Comparison of ENCODE assay signal across 13 cellular contexts in the genomic region with DNA sequence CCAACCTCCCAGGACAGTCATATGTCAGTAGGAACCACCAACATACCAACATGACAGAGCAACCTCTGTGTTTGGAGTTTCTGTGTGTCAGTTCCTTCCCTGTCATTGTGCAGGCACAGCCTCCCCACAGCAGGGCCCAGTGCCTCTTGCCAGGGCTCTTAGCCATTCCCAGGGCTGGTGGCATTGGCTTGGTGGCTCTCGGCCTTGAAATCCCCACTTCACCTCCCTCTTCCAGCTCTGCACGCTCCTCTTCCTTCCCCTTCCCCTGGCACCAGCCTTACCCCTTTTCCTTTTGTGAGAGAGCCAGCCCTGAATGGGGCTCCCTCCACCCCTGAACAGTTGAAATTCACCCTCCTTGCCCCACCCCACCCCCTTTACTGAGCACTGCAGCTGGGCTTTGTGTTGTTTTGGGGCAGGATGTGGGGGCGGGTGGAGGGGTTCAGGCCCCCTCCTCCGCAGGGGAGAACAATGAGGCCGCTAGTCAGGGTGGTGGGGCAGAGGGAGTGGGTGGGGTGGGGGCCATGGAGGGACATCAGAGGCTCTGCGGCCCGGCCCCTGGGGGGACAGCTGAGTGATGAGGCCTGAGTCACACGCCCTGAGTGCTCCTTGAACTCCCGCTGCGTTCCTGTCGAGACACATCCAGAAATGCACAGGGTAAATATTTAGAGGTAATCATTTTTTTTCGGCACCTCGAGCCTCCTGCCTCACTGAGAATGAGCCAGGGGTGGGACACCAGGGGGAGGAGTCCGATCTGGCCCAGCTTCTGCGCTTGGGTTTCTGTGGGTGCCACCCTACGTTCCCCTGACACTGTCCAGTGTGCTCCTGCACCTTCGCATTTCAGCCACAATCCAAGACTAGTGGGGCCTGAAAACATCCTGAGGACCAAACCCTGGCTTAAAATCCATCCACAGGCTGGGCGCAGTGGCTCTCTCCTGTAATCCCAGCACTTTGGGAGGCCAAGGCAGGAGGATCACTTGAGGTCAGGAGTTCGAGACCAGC. TPM values are rescaled to one million over a fixed set of nuclear protein-coding genes. Genes with fewer than 3 reads are reported as not detected.
DNase-seq lines count a peak whose midpoint lies in the region; ATAC-seq and TF ChIP-seq lines count a peak whose summit lies in the region.
"Had no signal": no experiment of that assay in that cellular context is flagged by ENCODE, and none has a peak within 500 bp of the region (broad histone marks: within the 10 kb centered on the region; RNA-seq: fewer than 3 reads in every experiment).

No MANE protein-coding gene starts in this region.

- H3K9ac ChIP-seq in HCT116 (ENCODE audit: low read length) = no peak overlapping the region

- H3K27ac ChIP-seq in HCT116 (ENCODE audit: low read depth, low read length) (no peak overlapping the region), Panc1 (ENCODE audit: low read length) (no peak overlapping the region)
- H3K27ac ChIP-seq: C4-2B, gastroesophageal sphincter had no signal

- H3K27ac Mint-ChIP-seq in HFFc6 = no peak overlapping the region
- H3K27ac Mint-ChIP-seq: activated naive CD8-positive, alpha-beta T cell treated with anti-CD3 and anti-CD28 coated beads, Interleukin-2, amount 10 ng/mL, durations not matched to agents 7 days and 5 days; nephron had no signal

- POLR2A ChIA-PET in HCT116 (lab: Charles Lee) (no interaction called here), Panc1 (lab: Charles Lee) (interaction anchor here (0.7 kb wide), 1 partner anchor 8 kb away, joined by 3 read pairs; no protein-coding TSS in a partner anchor)

- H3K9me3 Mint-ChIP-seq in HFFc6 = no peaks in the 10 kb centered on the region
- H3K9me3 Mint-ChIP-seq: activated naive CD8-positive, alpha-beta T cell treated with anti-CD3 and anti-CD28 coated beads, Interleukin-2, amount 10 ng/mL, durations not matched to agents 7 days and 5 days; nephron had no signal

- no peak for TF ChIP-seq RAD21 in HCT116 (IDR thresholded peaks at IDR 0.05; ENCODE audit: low read depth)

- H3K9me2 ChIP-seq in HCT116 (ENCODE audit: insufficient read depth) = no peaks in the 10 kb centered on the region

- TF ChIP-seq POLR2A in HCT116 (IDR thresholded peaks at IDR 0.05; ENCODE audit: borderline replicate concordance, extremely low read depth, insufficient read depth, insufficient read length) (no peak), GM18505 (IDR thresholded peaks at IDR 0.05; ENCODE audit: borderline replicate concordance, extremely low read depth, insufficient read depth, insufficient read length) (no peak), erythroblast (IDR thresholded peaks at IDR 0.05; ENCODE audit: low read length) (no peak)

- CTCF ChIA-PET in HCT116 (lab: Charles Lee) (no interaction called here), Panc1 (lab: Charles Lee) (no interaction called here)

- peak; percentile 62 for DNase-seq in COLO668 (lab: John Stamatoyannopoulos, UW; ENCODE audit: unreplicated experiment)
- no peak for DNase-seq in HCT116 (ENCODE audit: low read depth, low spot score)
- DNase-seq in Panc1 (ENCODE audit: low read depth, low spot score) = no peak
- DNase-seq in medulla oblongata (ENCODE audit: extremely low spot score) = peak; percentile 30
- no peak for DNase-seq in SK-N-DZ (ENCODE audit: low spot score)
- no peak for DNase-seq in HFFc6
- no peak for DNase-seq in erythroblast (lab: John Stamatoyannopoulos, UW)
- DNase-seq: activated naive CD8-positive, alpha-beta T cell treated with anti-CD3 and anti-CD28 coated beads, Interleukin-2, amount 10 ng/mL, durations not matched to agents 7 days and 5 days; spleen had no signal

- in situ Hi-C loops in Panc1 (cut with HindIII; ENCODE audit: low pct_unique_long_range_greater_than_20kb, low sequenced_read_pairs) = loop anchor here (25.0 kb wide), 1 partner anchor 90 kb away; no protein-coding TSS in a partner anchor

- H3K27me3 ChIP-seq in HCT116 (ENCODE audit: insufficient read depth, low read length) = peaks cover 41% of the 10 kb centered on the region; the same call in 1 of the 2 replicates
- H3K27me3 ChIP-seq in Panc1 (ENCODE audit: control insufficient read depth, insufficient read depth, low read length) = peaks cover 3% of the 10 kb centered on the region; the same call in 1 of the 2 replicates

- H3K4me2 ChIP-seq in HCT116 (ENCODE audit: low read length) = peak overlapping the region; percentile 68

- H3K4me3 ChIP-seq in HCT116 (replicated peaks in 1 of 2; ENCODE audit: low read depth in 1 of 2, low read length in 2 of 2) (no peak overlapping the region), Panc1 (ENCODE audit: low read depth in 2 of 2, low read length in 2 of 2) (no peak overlapping the region)
- H3K4me3 ChIP-seq: gastroesophageal sphincter, spleen had no signal

- H3K9me3 ChIP-seq in HCT116 (ENCODE audit: control insufficient read depth in 1 of 2, insufficient read depth in 1 of 2, low read depth in 1 of 2, low read length in 2 of 2) (no peaks in the 10 kb centered on the region), Panc1 (ENCODE audit: control insufficient read depth, insufficient read depth, low read depth, low read length) (no peaks in the 10 kb centered on the region)
- H3K9me3 ChIP-seq: gastroesophageal sphincter, spleen had no signal

- H3K36me3 ChIP-seq in HCT116 (ENCODE audit: control insufficient read depth in 1 of 2, insufficient read depth in 2 of 2, low read length in 2 of 2) (no peaks in the 10 kb centered on the region), Panc1 (ENCODE audit: control insufficient read depth, insufficient read depth, low read length) (no peaks in the 10 kb centered on the region)
- H3K36me3 ChIP-seq: gastroesophageal sphincter, spleen had no signal

- no peaks in the 10 kb centered on the region for H3K4me1 Mint-ChIP-seq in HFFc6 (ENCODE audit: low read depth)
- H3K4me1 Mint-ChIP-seq: nephron had no signal

- H3K4me1 ChIP-seq in HCT116 (ENCODE audit: control insufficient read depth in 1 of 2, insufficient read depth in 2 of 2, low read length in 2 of 2) (peaks cover 14 to 16% of the 10 kb centered on the region in 2 experiments; a peak in 3 of 4 replicates), Panc1 (ENCODE audit: control insufficient read depth, insufficient read depth, low read length) (no peaks in the 10 kb centered on the region)
- H3K4me1 ChIP-seq: gastroesophageal sphincter had no signal

- RAD21 ChIA-PET in HCT116 (lab: Charles Lee; ENCODE audit: low non-redundant PET in 1 of 2, low total read pairs in 2 of 2, uncharacterized antibody in 2 of 2, unreplicated experiment in 2 of 2) = no interaction called here

- no peaks in the 10 kb centered on the region for H3K79me2 ChIP-seq in HCT116 (ENCODE audit: insufficient read depth, low read length)

- H4K20me1 ChIP-seq in HCT116 (ENCODE audit: insufficient read depth) = no peaks in the 10 kb centered on the region

- BruUV-seq in HCT116 (replicated peaks; lab: Mats Ljungman, UMichigan) = no TSS peak
- BruUV-seq in Panc1 (replicated peaks; lab: Mats Ljungman, UMichigan) = no TSS peak

- H3K36me3 Mint-ChIP-seq in HFFc6 (ENCODE audit: low read depth) = no peaks in the 10 kb centered on the region
- H3K36me3 Mint-ChIP-seq: activated naive CD8-positive, alpha-beta T cell treated with anti-CD3 and anti-CD28 coated beads, Interleukin-2, amount 10 ng/mL, durations not matched to agents 7 days and 5 days had no signal

- peak; percentile 84 for ATAC-seq in HCT116
- ATAC-seq in Panc1 = peak; percentile 57; the same call in 1 of the 2 replicates
- ATAC-seq in GM18505 (IDR thresholded peaks at IDR 0.05; ENCODE audit: unreplicated experiment) = no peak
- ATAC-seq: gastroesophageal sphincter had no signal

- no peak overlapping the region for H3K4me3 Mint-ChIP-seq in HFFc6
- H3K4me3 Mint-ChIP-seq: activated naive CD8-positive, alpha-beta T cell treated with anti-CD3 and anti-CD28 coated beads, Interleukin-2, amount 10 ng/mL, durations not matched to agents 7 days and 5 days; nephron had no signal

- no peak for TF ChIP-seq CTCF in HCT116 (IDR thresholded peaks at IDR 0.05 in 2 of 3, conservative IDR thresholded peaks at IDR 0.05 in 1 of 3; ENCODE audit: borderline replicate concordance in 1 of 3, insufficient read depth in 1 of 3, low read depth in 2 of 3, low read length in 2 of 3)
- no peak for TF ChIP-seq CTCF in Panc1 (IDR thresholded peaks at IDR 0.05)
- TF ChIP-seq CTCF in HFFc6 (IDR thresholded peaks at IDR 0.05) = no peak

- intact Hi-C loops in HCT116 (cut with micrococcal nuclease) = no loop called here
- intact Hi-C loops in Panc1 (cut with micrococcal nuclease; ENCODE audit: unreplicated experiment) = no loop called here

- H2AFZ ChIP-seq in HCT116 (ENCODE audit: low read depth, low read length, poor library complexity, severe bottlenecking) = no peak overlapping the region

- peaks cover 63% of the 10 kb centered on the region for H3K27me3 Mint-ChIP-seq in HFFc6 (ENCODE audit: insufficient read depth)

TF ChIP-seq in HCT116, 20 proteins besides CTCF, POLR2A, EP300 and RAD21 (continues in another document):
- no peak for TF ChIP-seq ZNF274 (IDR thresholded peaks at IDR 0.05; ENCODE audit: low read depth, low read length)
- no peak for TF ChIP-seq CBX3 (IDR thresholded peaks at IDR 0.05; ENCODE audit: low read depth)
- TF ChIP-seq EGR1 (IDR thresholded peaks at IDR 0.05; ENCODE audit: low read depth) = peak; percentile 57; the same call in 1 of the 2 replicates
- no peak for TF ChIP-seq MAX (IDR thresholded peaks at IDR 0.05)
- TF ChIP-seq ZFX (IDR thresholded peaks at IDR 0.05) = no peak
- TF ChIP-seq EZH2phosphoT487 (IDR thresholded peaks at IDR 0.05; ENCODE audit: borderline replicate concordance) = no peak
- TF ChIP-seq YY1 (IDR thresholded peaks at IDR 0.05; ENCODE audit: extremely low read depth, insufficient replicate concordance, low read depth, low read length) = no peak
- TF ChIP-seq SRF (IDR thresholded peaks at IDR 0.05; ENCODE audit: low read depth) = no peak
- TF ChIP-seq CEBPB (IDR thresholded peaks at IDR 0.05; ENCODE audit: low read depth) = no peak
- peak; percentile 35; the same call in 1 of the 2 replicates for TF ChIP-seq SP1 (IDR thresholded peaks at IDR 0.05; ENCODE audit: low read depth)

RNA-seq across cellular contexts. Expression of gene LGR6, which starts 28.6 kb away (rescaled TPM):
- 0.20 TPM for total RNA-seq in HCT116 (2021; ENCODE audit: unreplicated experiment)
- polyA plus RNA-seq in HCT116 (2012) = 0.48 and 1.2 TPM in 2 replicates
- 0.08 TPM for total RNA-seq in Panc1 (2021; ENCODE audit: unreplicated experiment)
- 0.23 TPM for polyA plus RNA-seq in Panc1 (2012; ENCODE audit: insufficient read length)
- not detected in 2 replicates for polyA plus RNA-seq in SK-N-DZ (2014; cell fraction: cytosol; rRNA removed)
- polyA plus RNA-seq in SK-N-DZ (2014; cell fraction: nucleus; rRNA removed) = not detected in 2 replicates
- total RNA-seq in HFFc6 (2021; fragmentation: NEBNext Ultra II Directional; extraction: Animal tissue kit (Norgen Biotek cat#: 25700)) = not detected

Comparison
In these comparisons a context has a peak if more than half of its experiments do, and no peak if none do; other contexts are left out.
1. DNase-seq: peak in COLO668 (single experiment) and medulla oblongata (single experiment); none in HCT116 (single experiment), Panc1 (single experiment), SK-N-DZ (single experiment), HFFc6 (single experiment) and erythroblast (0 of 2).